In genomic region chr7:151877911-151878835, GRCh38 we compare ENCODE assay signal across 9 cellular contexts. TPM values are rescaled to one million over a fixed set of nuclear protein-coding genes. Genes with fewer than 3 reads are reported as not detected.
DNase-seq lines count a peak whose midpoint lies in the region; ATAC-seq, FAIRE-seq and TF ChIP-seq lines count a peak whose summit lies in the region.
"Had no signal": no experiment of that assay in that cellular context is flagged by ENCODE, and none has a peak within 500 bp of the region (broad histone marks: within the 10 kb centered on the region; RNA-seq: fewer than 3 reads in every experiment).

No MANE protein-coding gene starts in this region.

- WGBS in esophagus squamous epithelium, 2 donors = 40% methylated on average over 8 of the region's 30 CpGs; no CpG with 5 or more reads in 1 of the 2 donors
- 36 to 41% methylated on average over 30 of the region's 30 CpGs for WGBS in pancreas, 2 donors

- FAIRE-seq in pancreas (lab: Jason Lieb, UNC) = no peak

- peak overlapping the region; percentile 93 for H3K4me2 ChIP-seq in PC-3 (ENCODE audit: low read length)

- TF ChIP-seq CTCF in PC-3 (conservative IDR thresholded peaks at IDR 0.05; ENCODE audit: low read depth, low read length) (no peak), esophagus squamous epithelium (IDR thresholded peaks at IDR 0.05) (no peak), pancreas (IDR thresholded peaks at IDR 0.05) (no peak)

- no peaks in the 10 kb centered on the region for H3K9me3 ChIP-seq in PC-3 (ENCODE audit: low read length)
- H3K9me3 ChIP-seq in esophagus squamous epithelium = no peaks in the 10 kb centered on the region
- H3K9me3 ChIP-seq in pancreas = no peaks in the 10 kb centered on the region

- no peaks in the 10 kb centered on the region for H3K79me2 ChIP-seq in PC-3 (ENCODE audit: low read length)

- intact Hi-C loops in PC-3 (cut with micrococcal nuclease) (loop anchor here (2.0 kb wide), 1 partner anchor 55 kb away; no protein-coding TSS in a partner anchor), esophagus squamous epithelium (cut with DNase I) (no loop called here), pancreas (cut with DNase I) (no loop called here)

- DNase-seq in CD1c-positive myeloid dendritic cell (ENCODE audit: extremely low spot score) (peak; percentile 14), PC-3 (no peak), esophagus squamous epithelium (lab: John Stamatoyannopoulos, UW) (no peak), pancreas (peak in 1 of 6 donors; percentile 29), NCI-H524 (lab: John Stamatoyannopoulos, UW) (no peak), GM19240 (ENCODE audit: insufficient read length, low spot score) (no peak)
- DNase-seq in activated effector memory CD4-positive, alpha-beta T cell treated with anti-CD3 and anti-CD28 coated beads, Interleukin-2, amount 50 U/mL, for 16 hours = no peak
- DNase-seq: NCI-H226 had no signal

- POLR2A ChIA-PET in PC-3 (lab: Charles Lee; ENCODE audit: unreplicated experiment) = no interaction called here

- no peak for TF ChIP-seq POLR2A in esophagus squamous epithelium (IDR thresholded peaks at IDR 0.05)

- H2AFZ ChIP-seq in PC-3 (ENCODE audit: low read length) = no peak overlapping the region

- no peaks in the 10 kb centered on the region for H3K9me2 ChIP-seq in PC-3 (replicated peaks; ENCODE audit: low read length)

- ATAC-seq in PC-3 (no peak), pancreas (no peak), GM18511 (IDR thresholded peaks at IDR 0.05; ENCODE audit: unreplicated experiment) (no peak)

- H3K4me1 ChIP-seq in PC-3 (ENCODE audit: insufficient read depth, low read length) = peaks cover 15% of the 10 kb centered on the region
- H3K4me1 ChIP-seq in esophagus squamous epithelium = peaks cover 11 to 35% (median 15%) of the 10 kb centered on the region in 3 donors
- H3K4me1 ChIP-seq in pancreas = peaks cover 0 to 8% (median 7%) of the 10 kb centered on the region in 3 donors

- H3K27me3 ChIP-seq in PC-3 (ENCODE audit: low read length) (peaks cover 28% of the 10 kb centered on the region), esophagus squamous epithelium (peaks cover 0 to 1% (median 0%) of the 10 kb centered on the region in 4 donors), pancreas (no peaks in the 10 kb centered on the region)

- no peak overlapping the region for H3K27ac ChIP-seq in PC-3 (ENCODE audit: low read length)
- H3K27ac ChIP-seq in esophagus squamous epithelium = peak overlapping the region; percentile 86 to 98 (median 94)
- H3K27ac ChIP-seq in pancreas = no peak overlapping the region

- no peaks in the 10 kb centered on the region for H4K20me1 ChIP-seq in PC-3 (ENCODE audit: low read length)

- no peak overlapping the region; the same call in 1 of the 2 replicates for H3K4me3 ChIP-seq in PC-3 (ENCODE audit: low read length)
- H3K4me3 ChIP-seq in esophagus squamous epithelium = peak overlapping the region; percentile 71 to 94 (median 80)
- peak overlapping the region in 3 of 4 donors; percentile 65 to 95 (median 75) for H3K4me3 ChIP-seq in pancreas

- no peaks in the 10 kb centered on the region for H3F3A ChIP-seq in PC-3 (ENCODE audit: low read length, unreplicated experiment)

- BruUV-seq in PC-3 (replicated peaks; lab: Mats Ljungman, UMichigan) = no TSS peak

- no peaks in the 10 kb centered on the region for H3K36me3 ChIP-seq in PC-3 (ENCODE audit: low read depth, low read length)
- no peaks in the 10 kb centered on the region for H3K36me3 ChIP-seq in esophagus squamous epithelium
- H3K36me3 ChIP-seq in pancreas = no peaks in the 10 kb centered on the region

- no peak overlapping the region for H3K9ac ChIP-seq in PC-3 (ENCODE audit: low read length)

- CTCF ChIA-PET in PC-3 (lab: Charles Lee) = no interaction called here

RNA-seq across cellular contexts. Expression of gene PRKAG2, which starts 1.3 kb away (rescaled TPM):
- 21.5 and 23.9 TPM in 2 replicates for total RNA-seq in PC-3 (2014; rRNA removed)
- total RNA-seq in esophagus squamous epithelium = 10 to 100 TPM in 3 of 4 donors, 1 to 10 TPM in 1; 8.9 to 35.1 (median 13.6) TPM
- total RNA-seq in pancreas = 10 to 100 TPM in 2 of 6 donors, 1 to 10 TPM in 4; 7.4 to 16.7 (median 9.2) TPM
- polyA plus RNA-seq in pancreas = 10 to 100 TPM in 1 of 2 donors, 1 to 10 TPM in 1; 8.6 to 13.1 TPM

Comparison
In these comparisons a context has a peak if more than half of its experiments do, and no peak if none do; other contexts are left out.
1. H3K27ac ChIP-seq: peak in esophagus squamous epithelium (4 of 4); none in PC-3 (single experiment) and pancreas (0 of 4).